In genomic region chr2:23491622-23492336, GRCh38 we compare ENCODE assay signal across 15 cellular contexts.
"Had no signal": no experiment of that assay in that cellular context is flagged by ENCODE, and none has a peak within 500 bp of the region (broad histone marks: within the 10 kb centered on the region; RNA-seq: fewer than 3 reads in every experiment).

No MANE protein-coding gene starts in this region.

- H3K4me1 ChIP-seq: breast epithelium had no signal

- DNase-seq: activated CD4-positive, alpha-beta T cell treated with anti-CD3 and anti-CD28 coated beads for 4 hours; activated CD8-positive, alpha-beta memory T cell treated with anti-CD3 and anti-CD28 coated beads for 24 hours; activated naive CD4-positive, alpha-beta T cell treated with anti-CD3 and anti-CD28 coated beads, Interleukin-2, amount 50 U/mL, for 16 hours; anterior cingulate cortex; dorsolateral prefrontal cortex; naive B cell; T1000 had no signal

- H3K36me3 Mint-ChIP-seq: naive B cell had no signal

- H3K27ac ChIP-seq: dorsolateral prefrontal cortex, neutrophil had no signal

- H3K9me3 ChIP-seq: breast epithelium, neutrophil, tibial nerve had no signal

- ATAC-seq: right cardiac atrium; stimulated activated memory B cell treated with anti-CD40 and anti-IgM and Interleukin-4, amounts not matched to agents 10 μg/mL and 1 μg/mL and 100 μg/mL, for 72 hours had no signal

- H3K4me3 ChIP-seq: breast epithelium, dorsolateral prefrontal cortex, lung, smooth muscle cell, tibial nerve had no signal

- H3K27me3 Mint-ChIP-seq: stimulated activated memory B cell treated with anti-CD40 and anti-IgM and Interleukin-4, amounts not matched to agents 10 μg/mL and 1 μg/mL and 100 μg/mL, for 72 hours had no signal

- H3K4me3 Mint-ChIP-seq: naive B cell; stimulated activated memory B cell treated with anti-CD40 and anti-IgM and Interleukin-4, amounts not matched to agents 10 μg/mL and 1 μg/mL and 100 μg/mL, for 72 hours had no signal

- H3K36me3 ChIP-seq: breast epithelium, neutrophil, tibial nerve had no signal

- H3K27me3 ChIP-seq: breast epithelium, tibial nerve had no signal

- H3K27ac Mint-ChIP-seq: naive B cell; stimulated activated memory B cell treated with anti-CD40 and anti-IgM and Interleukin-4, amounts not matched to agents 10 μg/mL and 1 μg/mL and 100 μg/mL, for 72 hours had no signal

- H3K9me3 Mint-ChIP-seq: activated T-helper 2 cell treated with anti-CD3 and anti-CD28 coated beads, Interferon-gamma antibody, Interleukin-2, Interleukin-4, amounts not matched to agents 10 μg/mL and 5 μg/mL and 100 μg/mL, durations not matched to agents 14 hours and 24 hours and 36 hours; naive B cell; stimulated activated memory B cell treated with anti-CD40 and anti-IgM and Interleukin-4, amounts not matched to agents 10 μg/mL and 1 μg/mL and 100 μg/mL, for 72 hours had no signal
